In the genomic region with DNA sequence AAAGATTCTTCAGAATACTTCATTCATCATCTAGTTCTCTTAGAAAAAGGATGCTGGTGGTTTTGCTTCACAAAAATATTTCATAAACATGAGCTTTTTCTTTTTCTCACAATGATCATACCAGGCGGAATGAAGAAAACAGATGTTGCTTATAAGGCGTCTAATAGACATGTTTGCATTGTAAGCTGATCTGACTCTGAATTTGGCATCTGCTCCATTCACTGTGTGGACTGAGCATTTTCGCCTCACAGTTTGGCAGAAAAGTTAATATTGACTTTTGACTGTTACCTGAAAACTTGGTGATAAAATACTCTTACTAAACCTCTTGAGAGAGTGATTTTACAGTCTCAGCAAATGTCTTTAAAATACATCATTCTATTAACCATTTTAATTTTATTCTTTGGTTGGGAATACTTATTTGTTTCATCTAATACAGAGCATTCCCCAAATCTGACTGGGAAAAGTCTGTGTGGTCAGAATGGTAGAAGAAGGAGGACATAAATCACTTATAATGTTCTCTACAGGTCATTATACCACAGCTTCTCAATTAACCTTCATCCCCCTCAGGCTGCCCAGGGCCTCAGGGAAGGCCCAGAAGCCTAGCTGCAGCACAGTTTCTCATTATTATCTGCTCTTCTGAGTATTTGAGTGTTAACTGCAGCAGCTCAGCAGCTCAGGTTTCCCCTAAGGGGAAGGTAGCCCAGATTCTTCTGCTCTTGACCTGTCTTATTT, we compare ENCODE assay signal across 13 cellular contexts.
DNase-seq lines count a peak whose midpoint lies in the region; ATAC-seq, FAIRE-seq and TF ChIP-seq lines count a peak whose summit lies in the region.
"Had no signal": no experiment of that assay in that cellular context is flagged by ENCODE, and none has a peak within 500 bp of the region (broad histone marks: within the 10 kb centered on the region; RNA-seq: fewer than 3 reads in every experiment).

No MANE protein-coding gene starts in this region.

- no peak for ATAC-seq in HG02759 (IDR thresholded peaks at IDR 0.05; ENCODE audit: unreplicated experiment)
- ATAC-seq: activated naive CD4-positive, alpha-beta T cell treated with anti-CD3 and anti-CD28 coated beads, Interleukin-2, amount 50 U/mL, for 72 hours had no signal

- no peaks in the 10 kb centered on the region for H3K4me1 ChIP-seq in adipocyte (ENCODE audit: control insufficient read depth, insufficient read depth, low read length)
- H3K4me1 ChIP-seq: sigmoid colon had no signal

- no peak overlapping the region for H3K4me3 Mint-ChIP-seq in nephron

- TF ChIP-seq CTCF in nephron (IDR thresholded peaks at IDR 0.05; ENCODE audit: unreplicated experiment in 3 of 3) = no peak

- H3K4me1 Mint-ChIP-seq in nephron = peaks cover 20% of the 10 kb centered on the region

- H3K27me3 Mint-ChIP-seq in nephron (ENCODE audit: low read depth) = no peaks in the 10 kb centered on the region

- TF ChIP-seq POLR2A in H54 (IDR thresholded peaks at IDR 0.05; ENCODE audit: low read depth, low read length) = no peak

- peak; percentile 60 for FAIRE-seq in H54 (lab: Jason Lieb, UNC)

- H3K9me3 ChIP-seq in adipocyte (ENCODE audit: control insufficient read depth, low read length) = peaks cover 5% of the 10 kb centered on the region
- H3K9me3 ChIP-seq: MG63, sigmoid colon had no signal

- DNase-seq in H54 (ENCODE audit: insufficient read length, low spot score) (no peak), NCI-H2029 (lab: John Stamatoyannopoulos, UW) (peak; percentile 34), adipocyte (ENCODE audit: low read depth) (peak; percentile 73), OCI-M1 (lab: John Stamatoyannopoulos, UW) (no peak), D341Med (ENCODE audit: low spot score) (no peak), iPS-NIHi11 (ENCODE audit: low spot score) (no peak)
- DNase-seq: islet precursor cell, MG63, sigmoid colon, T-helper 9 cell had no signal

- no peak overlapping the region for H3K4me3 ChIP-seq in adipocyte (ENCODE audit: low read length)
- H3K4me3 ChIP-seq: MG63, sigmoid colon had no signal

- H3K36me3 Mint-ChIP-seq in nephron (ENCODE audit: low read depth) = peaks cover 7% of the 10 kb centered on the region
- H3K36me3 Mint-ChIP-seq: activated naive CD4-positive, alpha-beta T cell treated with anti-CD3 and anti-CD28 coated beads, Interleukin-2, amount 50 U/mL, for 72 hours had no signal

- peaks cover 17% of the 10 kb centered on the region for H3K36me3 ChIP-seq in adipocyte (ENCODE audit: control insufficient read depth, insufficient read depth, low read length, severe bottlenecking)
- H3K36me3 ChIP-seq: MG63, sigmoid colon had no signal

- no peak overlapping the region for H3K9ac ChIP-seq in adipocyte (ENCODE audit: low read length)

- no peaks in the 10 kb centered on the region for H3K27me3 ChIP-seq in adipocyte (replicated peaks; ENCODE audit: control insufficient read depth, insufficient read depth, low read length)
- H3K27me3 ChIP-seq: MG63, sigmoid colon had no signal

- H3K27ac Mint-ChIP-seq in nephron = peak overlapping the region; percentile 8 to 65 (median 21)

- H3K9me3 Mint-ChIP-seq in nephron = no peaks in the 10 kb centered on the region
- H3K9me3 Mint-ChIP-seq: activated naive CD4-positive, alpha-beta T cell treated with anti-CD3 and anti-CD28 coated beads, Interleukin-2, amount 50 U/mL, for 72 hours had no signal

Comparison
In these comparisons a context has a peak if more than half of its experiments do, and no peak if none do; other contexts are left out.
1. DNase-seq: peak in NCI-H2029 (single experiment) and adipocyte (single experiment); none in H54 (single experiment), OCI-M1 (single experiment), D341Med (single experiment) and iPS-NIHi11 (single experiment).